23 cellular contexts compared by ENCODE assay signal in the genomic region with DNA sequence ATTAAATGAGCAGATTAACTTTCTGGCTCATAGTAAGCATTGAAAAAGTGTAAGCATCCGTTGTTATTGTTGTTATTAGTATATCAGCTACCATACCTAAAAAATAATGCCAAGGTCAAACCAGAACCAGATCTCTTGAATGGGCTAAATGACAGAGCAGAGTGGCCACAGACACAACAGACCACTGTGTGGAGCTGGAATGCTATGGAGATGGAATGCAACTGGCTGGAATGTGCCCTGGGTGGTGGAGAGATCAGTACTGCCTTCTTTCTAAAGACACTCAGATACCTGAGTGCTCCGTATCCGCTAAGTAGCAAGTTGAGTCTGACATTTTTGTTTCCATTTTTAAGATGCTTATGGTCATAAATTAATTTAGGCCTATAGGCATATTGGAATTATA. TPM values are rescaled to one million over a fixed set of nuclear protein-coding genes. Genes with fewer than 3 reads are reported as not detected.
DNase-seq lines count a peak whose midpoint lies in the region; ATAC-seq and TF ChIP-seq lines count a peak whose summit lies in the region.
"Had no signal": no experiment of that assay in that cellular context is flagged by ENCODE, and none has a peak within 500 bp of the region (broad histone marks: within the 10 kb centered on the region; RNA-seq: fewer than 3 reads in every experiment).

No MANE protein-coding gene starts in this region.

- H3K4me3 ChIP-seq in AG10803 (ENCODE audit: low read length) (no peak overlapping the region), fibroblast of pulmonary artery (replicated peaks; ENCODE audit: low read depth, low read length) (no peak overlapping the region)
- H3K4me3 ChIP-seq: adrenal gland, heart right ventricle, upper lobe of left lung had no signal

- H3K9me3 Mint-ChIP-seq in nephron progenitor cell, result no peaks in the 10 kb centered on the region
- no peaks in the 10 kb centered on the region for H3K9me3 Mint-ChIP-seq in natural killer cell treated with Interleukin-12 subunit alpha and Interleukin-12 subunit beta and Interleukin-15 and Interleukin-18, amount 100 ng/mL, for 72 hours
- H3K9me3 Mint-ChIP-seq: central memory CD8-positive, alpha-beta T cell; stimulated activated naive B cell treated with anti-CD40 and anti-IgM and Interleukin-4, amounts not matched to agents 10 μg/mL and 1 μg/mL and 100 μg/mL, for 72 hours had no signal

- H3K4me1 Mint-ChIP-seq in nephron progenitor cell, result peaks cover 5% of the 10 kb centered on the region
- peaks cover 14 to 15% of the 10 kb centered on the region in 2 donors for H3K4me1 Mint-ChIP-seq in natural killer cell treated with Interleukin-12 subunit alpha and Interleukin-12 subunit beta and Interleukin-15 and Interleukin-18, amount 100 ng/mL, for 72 hours (ENCODE audit: low read depth in 2 of 2)

- H3K4me3 Mint-ChIP-seq in nephron progenitor cell, result no peak overlapping the region
- no peak overlapping the region for H3K4me3 Mint-ChIP-seq in natural killer cell treated with Interleukin-12 subunit alpha and Interleukin-12 subunit beta and Interleukin-15 and Interleukin-18, amount 100 ng/mL, for 72 hours
- H3K4me3 Mint-ChIP-seq: central memory CD8-positive, alpha-beta T cell; stimulated activated naive B cell treated with anti-CD40 and anti-IgM and Interleukin-4, amounts not matched to agents 10 μg/mL and 1 μg/mL and 100 μg/mL, for 72 hours had no signal

- peak; percentile 25; the same call in 1 of the 2 replicates for TF ChIP-seq CTCF in AG10803 (conservative IDR thresholded peaks at IDR 0.05; ENCODE audit: low read length)
- no peak for TF ChIP-seq CTCF in fibroblast of pulmonary artery (IDR thresholded peaks at IDR 0.05; ENCODE audit: low read length, missing control alignments)
- TF ChIP-seq CTCF in nephron progenitor cell (IDR thresholded peaks at IDR 0.05), result no peak

- ATAC-seq in HG03280 (IDR thresholded peaks at IDR 0.05; ENCODE audit: unreplicated experiment), result no peak
- no peak for ATAC-seq in natural killer cell treated with Interleukin-12 subunit alpha and Interleukin-12 subunit beta and Interleukin-15 and Interleukin-18, amount 100 ng/mL, for 72 hours
- ATAC-seq: heart right ventricle; stimulated activated naive B cell treated with anti-CD40 and anti-IgM and Interleukin-4, amounts not matched to agents 10 μg/mL and 1 μg/mL and 100 μg/mL, for 72 hours had no signal

- no peaks in the 10 kb centered on the region for H3K27me3 Mint-ChIP-seq in nephron progenitor cell (ENCODE audit: low read depth, poor library complexity)
- H3K27me3 Mint-ChIP-seq in natural killer cell treated with Interleukin-12 subunit alpha and Interleukin-12 subunit beta and Interleukin-15 and Interleukin-18, amount 100 ng/mL, for 72 hours, result no peaks in the 10 kb centered on the region
- H3K27me3 Mint-ChIP-seq: central memory CD8-positive, alpha-beta T cell; stimulated activated naive B cell treated with anti-CD40 and anti-IgM and Interleukin-4, amounts not matched to agents 10 μg/mL and 1 μg/mL and 100 μg/mL, for 72 hours had no signal

- no peak for TF ChIP-seq POLR2A in erythroblast (IDR thresholded peaks at IDR 0.05; ENCODE audit: low read length)

- DNase-seq in AG10803 (ENCODE audit: low read depth), result peak; percentile 24
- DNase-seq in SK-MEL-5 (ENCODE audit: low read depth, low spot score), result peak; percentile 48
- peak; percentile 17 for DNase-seq in fibroblast of pulmonary artery (ENCODE audit: low read depth)
- no peak for DNase-seq in nephron progenitor cell
- no peak for DNase-seq in stimulated activated CD4-positive, alpha-beta T cell treated with anti-CD3 and anti-CD28 coated beads, Interleukin-2, amount 100 ng/mL, for 48 hours
- no peak for DNase-seq in erythroblast (lab: John Stamatoyannopoulos, UW)
- DNase-seq in natural killer cell treated with Interleukin-12 subunit alpha and Interleukin-12 subunit beta and Interleukin-15 and Interleukin-18, amount 100 ng/mL, for 72 hours (ENCODE audit: low spot score), result no peak
- DNase-seq: activated CD4-positive, alpha-beta T cell treated with anti-CD3 and anti-CD28 coated beads for 48 hours; activated effector memory CD4-positive, alpha-beta T cell treated with Interleukin-2 at 50 U/mL for 16 hours; adrenal gland; COR-L47; effector CD8-positive, alpha-beta T cell; EL; heart right ventricle; mesenchymal stem cell; NCI-H1417 treated with DMSO at 0.1 percent for 48 hours; NCI-H2171; NCI-H748 treated with DMSO at 0.1 percent for 48 hours; retina; stimulated activated naive B cell treated with anti-CD40 and anti-IgM and Interleukin-4, amounts not matched to agents 10 μg/mL and 1 μg/mL and 100 μg/mL, for 72 hours had no signal

- peak overlapping the region; percentile 22 for H3K27ac Mint-ChIP-seq in nephron progenitor cell
- no peak overlapping the region for H3K27ac Mint-ChIP-seq in natural killer cell treated with Interleukin-12 subunit alpha and Interleukin-12 subunit beta and Interleukin-15 and Interleukin-18, amount 100 ng/mL, for 72 hours
- H3K27ac Mint-ChIP-seq: stimulated activated naive B cell treated with anti-CD40 and anti-IgM and Interleukin-4, amounts not matched to agents 10 μg/mL and 1 μg/mL and 100 μg/mL, for 72 hours had no signal

- in situ Hi-C loops in SK-MEL-5 (cut with HindIII; ENCODE audit: low pct_unique_long_range_greater_than_20kb, low sequenced_read_pairs), result no loop called here

- peaks cover 28% of the 10 kb centered on the region for H3K36me3 Mint-ChIP-seq in nephron progenitor cell (ENCODE audit: low read depth)
- H3K36me3 Mint-ChIP-seq in natural killer cell treated with Interleukin-12 subunit alpha and Interleukin-12 subunit beta and Interleukin-15 and Interleukin-18, amount 100 ng/mL, for 72 hours, result no peaks in the 10 kb centered on the region

RNA-seq across cellular contexts. Expression of a gene that starts 20.5 kb away (rescaled TPM):
- total RNA-seq in SK-MEL-5 (2014; rRNA removed; shearing (Covaris generic)), result 30.2 and 32.0 TPM in 2 replicates
- polyA plus RNA-seq in SK-MEL-5 (2015; cell fraction: cytosol; rRNA removed), result 28.5 and 30.8 TPM in 2 replicates
- 16.8 and 26.4 TPM in 2 replicates for polyA plus RNA-seq in SK-MEL-5 (2015; cell fraction: nucleus; rRNA removed)
- 10 to 100 TPM; 39.5 to 39.7 TPM for total RNA-seq in natural killer cell treated with Interleukin-12 subunit alpha and Interleukin-12 subunit beta and Interleukin-15 and Interleukin-18, amount 100 ng/mL, for 72 hours

Comparison
In these comparisons a context has a peak if more than half of its experiments do, and no peak if none do; other contexts are left out.
1. DNase-seq: peak in AG10803 (single experiment), SK-MEL-5 (single experiment) and fibroblast of pulmonary artery (single experiment); none in nephron progenitor cell (single experiment), stimulated activated CD4-positive, alpha-beta T cell treated with anti-CD3 and anti-CD28 coated beads, Interleukin-2, amount 100 ng/mL, for 48 hours (0 of 2), erythroblast (0 of 2) and natural killer cell treated with Interleukin-12 subunit alpha and Interleukin-12 subunit beta and Interleukin-15 and Interleukin-18, amount 100 ng/mL, for 72 hours (single experiment).